18 cellular contexts compared by ENCODE assay signal in the genomic region with DNA sequence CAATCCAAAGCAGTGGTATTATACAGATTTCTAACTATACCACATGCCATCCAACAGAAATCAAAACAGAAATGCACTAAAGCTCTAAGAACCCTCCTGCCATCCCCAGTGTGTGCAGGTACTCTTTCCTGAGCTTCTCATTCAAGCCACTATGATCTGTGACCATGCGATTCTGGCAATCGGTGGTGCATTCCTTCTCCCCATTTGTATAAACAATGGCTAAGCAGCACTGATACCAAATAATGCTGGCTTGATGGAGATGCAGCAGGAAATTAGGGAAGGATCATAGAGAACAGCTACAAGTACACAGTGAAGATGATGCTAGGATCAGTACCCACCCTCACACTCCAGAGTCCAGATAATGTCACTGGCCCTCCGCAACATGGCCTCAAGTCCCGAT.
"Had no signal": no experiment of that assay in that cellular context is flagged by ENCODE, and none has a peak within 500 bp of the region (broad histone marks: within the 10 kb centered on the region; RNA-seq: fewer than 3 reads in every experiment).

No MANE protein-coding gene starts in this region.

- H3K9me3 ChIP-seq: SK-N-SH had no signal

- DNase-seq: Karpas-422, KG1, MM.1S, NCI-H1092, NCI-H1105 treated with DMSO at 0.1 percent for 48 hours, NCI-H1417 treated with DMSO at 0.1 percent for 48 hours, NCI-H146, NCI-H1694 treated with DMSO at 0.1 percent for 48 hours, NCI-H1930, NCI-H2081, NCI-H2107, NCI-H2227 treated with DMSO at 0.1 percent for 48 hours, NCI-H524, NCI-H526 treated with DMSO at 0.1 percent for 48 hours, NCI-H748 treated with DMSO at 0.1 percent for 48 hours, Right ventricle myocardium superior, RPMI8226, SK-N-SH had no signal
